In the genomic region with DNA sequence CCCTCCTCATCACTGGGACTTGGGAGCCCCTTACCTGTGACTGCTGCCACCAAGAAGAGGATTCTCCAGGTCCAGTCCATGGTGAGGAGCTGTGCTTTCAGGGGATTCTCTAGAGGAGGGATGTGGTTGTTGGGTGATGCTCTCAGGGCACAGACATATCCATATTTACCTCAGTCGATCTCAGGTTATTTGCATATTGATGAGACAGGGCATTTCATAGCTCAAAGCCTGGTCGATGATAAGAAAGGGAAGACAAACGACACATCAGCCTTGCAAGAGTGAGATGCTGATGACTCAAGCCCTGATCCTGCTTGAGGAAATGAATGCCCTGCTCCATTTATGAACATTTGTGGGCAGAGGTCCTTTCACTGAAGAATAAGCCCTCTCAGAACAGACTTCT, we compare ENCODE assay signal across 22 cellular contexts.
DNase-seq lines count a peak whose midpoint lies in the region; ATAC-seq and TF ChIP-seq lines count a peak whose summit lies in the region.
"Had no signal": no experiment of that assay in that cellular context is flagged by ENCODE, and none has a peak within 500 bp of the region (broad histone marks: within the 10 kb centered on the region; RNA-seq: fewer than 3 reads in every experiment).

No MANE protein-coding gene starts in this region.

- no peaks in the 10 kb centered on the region for H3K4me1 ChIP-seq in lower lobe of right lung
- H3K4me1 ChIP-seq in colonic mucosa, result no peaks in the 10 kb centered on the region
- H3K4me1 ChIP-seq: foreskin keratinocyte had no signal

- no peaks in the 10 kb centered on the region for H3K36me3 ChIP-seq in lower lobe of right lung
- no peaks in the 10 kb centered on the region for H3K36me3 ChIP-seq in colonic mucosa

- H3K27me3 Mint-ChIP-seq in CD4-positive, alpha-beta T cell, result no peaks in the 10 kb centered on the region
- no peaks in the 10 kb centered on the region for H3K27me3 Mint-ChIP-seq in activated CD8-positive, alpha-beta T cell treated with anti-CD3 and anti-CD28 coated beads for 36 hours

- H3K4me3 Mint-ChIP-seq in CD4-positive, alpha-beta T cell, result peak overlapping the region; percentile 85
- H3K4me3 Mint-ChIP-seq in activated CD8-positive, alpha-beta T cell treated with anti-CD3 and anti-CD28 coated beads for 36 hours, result peak overlapping the region; percentile 9
- H3K4me3 Mint-ChIP-seq: B cell, memory B cell, nephron had no signal

- peaks cover 76% of the 10 kb centered on the region for H3K4me1 Mint-ChIP-seq in CD4-positive, alpha-beta T cell (ENCODE audit: low read depth)
- peaks cover 69% of the 10 kb centered on the region for H3K4me1 Mint-ChIP-seq in activated CD8-positive, alpha-beta T cell treated with anti-CD3 and anti-CD28 coated beads for 36 hours (ENCODE audit: low read depth)
- H3K4me1 Mint-ChIP-seq: nephron had no signal

- DNase-seq in activated CD4-positive, CD25-positive, alpha-beta regulatory T cell (lab: John Stamatoyannopoulos, UW), result no peak
- peak in 1 of 10 experiments; percentile 29 for DNase-seq in CD4-positive, alpha-beta T cell
- DNase-seq in activated CD8-positive, alpha-beta T cell treated with anti-CD3 and anti-CD28 coated beads for 36 hours, result peak; percentile 44
- DNase-seq in lower lobe of right lung, result no peak
- DNase-seq in colonic mucosa, result no peak
- no peak for DNase-seq in COLO829 (ENCODE audit: low spot score)
- no peak for DNase-seq in NCI-H1694 treated with DMSO at 0.1 percent for 48 hours (lab: John Stamatoyannopoulos, UW)
- DNase-seq: DMS153, foreskin keratinocyte, hypothalamus, kidney, NCI-H1417, NCI-H2171, posterior cingulate gyrus, SIG-M5, testis had no signal

- no peak overlapping the region for H3K9ac ChIP-seq in colonic mucosa (ENCODE audit: low read depth in 2 of 2, low read length in 2 of 2)

- no peak for TF ChIP-seq CTCF in CD4-positive, alpha-beta T cell (IDR thresholded peaks at IDR 0.05)
- no peak for TF ChIP-seq CTCF in activated CD8-positive, alpha-beta T cell treated with anti-CD3 and anti-CD28 coated beads for 36 hours (IDR thresholded peaks at IDR 0.05)
- no peak for TF ChIP-seq CTCF in lower lobe of right lung (IDR thresholded peaks at IDR 0.05)
- TF ChIP-seq CTCF in colonic mucosa (IDR thresholded peaks at IDR 0.05), result no peak

- peak; percentile 46 to 49 for ATAC-seq in activated CD4-positive, CD25-positive, alpha-beta regulatory T cell treated with anti-CD3 and anti-CD28 coated beads, Interleukin-2, amount 50 U/mL, for 24 hours
- ATAC-seq in CD4-positive, alpha-beta T cell (ENCODE audit: poor library complexity), result peak; percentile 55
- ATAC-seq in activated CD8-positive, alpha-beta T cell treated with anti-CD3 and anti-CD28 coated beads for 36 hours, result peak; percentile 61
- no peak for ATAC-seq in lower lobe of right lung
- ATAC-seq: foreskin keratinocyte had no signal

- H3K9me3 ChIP-seq in CD4-positive, alpha-beta T cell (ENCODE audit: control insufficient read depth, low read length), result no peaks in the 10 kb centered on the region
- H3K9me3 ChIP-seq in lower lobe of right lung (no peaks in the 10 kb centered on the region), colonic mucosa (no peaks in the 10 kb centered on the region)
- H3K9me3 ChIP-seq: testis had no signal

- CTCF ChIA-PET in CD4-positive, alpha-beta T cell (lab: Charles Lee), result interaction anchor here (0.6 to 5.0 kb wide), 8 partner anchors 10 to 90 kb away, joined by 3 to 25 read pairs (median 5); no protein-coding TSS in a partner anchor
- CTCF ChIA-PET in activated CD8-positive, alpha-beta T cell treated with anti-CD3 and anti-CD28 coated beads for 36 hours (lab: Charles Lee), result interaction anchor here (0.9 to 8.4 kb wide), 20 partner anchors 8 to 502 kb away, joined by 3 to 106 read pairs (median 6); no protein-coding TSS in a partner anchor

- no peaks in the 10 kb centered on the region for H3K27me3 ChIP-seq in CD4-positive, alpha-beta T cell (ENCODE audit: control insufficient read depth, insufficient read depth, low read length)
- H3K27me3 ChIP-seq in lower lobe of right lung (ENCODE audit: low read depth) (peaks cover 23% of the 10 kb centered on the region), colonic mucosa (no peaks in the 10 kb centered on the region)
- H3K27me3 ChIP-seq: foreskin keratinocyte, testis had no signal

- no peaks in the 10 kb centered on the region for H3K36me3 Mint-ChIP-seq in CD4-positive, alpha-beta T cell (ENCODE audit: low read depth)
- H3K36me3 Mint-ChIP-seq in activated CD8-positive, alpha-beta T cell treated with anti-CD3 and anti-CD28 coated beads for 36 hours (ENCODE audit: low read depth), result no peaks in the 10 kb centered on the region
- H3K36me3 Mint-ChIP-seq: memory B cell had no signal

- H3K27ac Mint-ChIP-seq in CD4-positive, alpha-beta T cell, result peak overlapping the region; percentile 98
- H3K27ac Mint-ChIP-seq in activated CD8-positive, alpha-beta T cell treated with anti-CD3 and anti-CD28 coated beads for 36 hours, result peak overlapping the region; percentile 78
- H3K27ac Mint-ChIP-seq: B cell, memory B cell, nephron had no signal

- peak overlapping the region; percentile 82 for H3K27ac ChIP-seq in CD4-positive, alpha-beta T cell (ENCODE audit: low read depth, low read length)
- H3K27ac ChIP-seq in lower lobe of right lung (peak overlapping the region; percentile 36), colonic mucosa (no peak overlapping the region)
- H3K27ac ChIP-seq: 22Rv1, coronary artery, foreskin keratinocyte, testis had no signal

- POLR2A ChIA-PET in CD4-positive, alpha-beta T cell (lab: Charles Lee), result interaction anchor here (0.6 to 2.4 kb wide), 9 partner anchors 11 to 336 kb away, joined by 3 to 9 read pairs (median 4); no protein-coding TSS in a partner anchor
- POLR2A ChIA-PET in activated CD8-positive, alpha-beta T cell treated with anti-CD3 and anti-CD28 coated beads for 36 hours (lab: Charles Lee), result interaction anchor here (0.9 to 2.3 kb wide), 2 partner anchors 16 to 18 kb away, joined by 3 to 8 read pairs; no protein-coding TSS in a partner anchor

- intact Hi-C loops in CD4-positive, alpha-beta T cell (cut with DNase I, micrococcal nuclease), result loop anchor here in 1 of 2 experiments (1.0 to 2.0 kb wide), 2 partner anchors 11 to 333 kb away; no protein-coding TSS in a partner anchor
- intact Hi-C loops in activated CD8-positive, alpha-beta T cell treated with anti-CD3 and anti-CD28 coated beads for 36 hours (cut with micrococcal nuclease), result no loop called here
- intact Hi-C loops in lower lobe of right lung (cut with DNase I), result no loop called here
- intact Hi-C loops in colonic mucosa (cut with DNase I), result no loop called here

- no peaks in the 10 kb centered on the region for H3K9me3 Mint-ChIP-seq in CD4-positive, alpha-beta T cell
- no peaks in the 10 kb centered on the region for H3K9me3 Mint-ChIP-seq in activated CD8-positive, alpha-beta T cell treated with anti-CD3 and anti-CD28 coated beads for 36 hours
- H3K9me3 Mint-ChIP-seq: memory B cell had no signal

- H3K4me3 ChIP-seq in lower lobe of right lung (no peak overlapping the region), colonic mucosa (no peak overlapping the region)
- H3K4me3 ChIP-seq: coronary artery, testis had no signal

Comparison
In these comparisons a context has a peak if more than half of its experiments do, and no peak if none do; other contexts are left out.
1. ATAC-seq: peak in activated CD4-positive, CD25-positive, alpha-beta regulatory T cell treated with anti-CD3 and anti-CD28 coated beads, Interleukin-2, amount 50 U/mL, for 24 hours (2 of 2), CD4-positive, alpha-beta T cell (single experiment) and activated CD8-positive, alpha-beta T cell treated with anti-CD3 and anti-CD28 coated beads for 36 hours (single experiment); none in lower lobe of right lung (0 of 2).